ENCODE assay signal across 21 cellular contexts in the genomic region with DNA sequence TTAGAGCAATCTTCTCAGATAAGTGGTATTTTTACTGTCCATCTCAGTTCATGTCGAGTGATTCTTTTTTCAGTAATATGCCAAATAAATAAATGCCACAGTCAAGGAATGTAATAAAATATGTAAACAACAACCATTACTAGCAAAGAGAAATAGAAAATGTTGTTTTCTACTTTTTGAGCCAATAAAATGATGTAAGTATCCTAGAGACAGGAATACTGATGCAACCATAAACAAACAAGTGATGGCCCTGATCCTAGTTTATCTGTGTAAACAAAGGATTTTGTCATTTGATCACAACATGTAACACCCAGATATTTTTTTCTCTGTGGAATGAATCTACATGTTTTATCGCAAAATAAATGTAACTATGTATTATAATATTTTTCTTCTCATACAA.
DNase-seq lines count a peak whose midpoint lies in the region; TF ChIP-seq lines count a peak whose summit lies in the region.
"Had no signal": no experiment of that assay in that cellular context is flagged by ENCODE, and none has a peak within 500 bp of the region (broad histone marks: within the 10 kb centered on the region; RNA-seq: fewer than 3 reads in every experiment).

No MANE protein-coding gene starts in this region.

- no peaks in the 10 kb centered on the region for H3K79me2 ChIP-seq in smooth muscle cell (ENCODE audit: low read depth)

- no peaks in the 10 kb centered on the region for H3F3A ChIP-seq in smooth muscle cell (ENCODE audit: low read depth)

- H3K27ac ChIP-seq in SJCRH30, result peak overlapping the region; percentile 95
- H3K27ac ChIP-seq in smooth muscle cell (ENCODE audit: low read depth), result no peak overlapping the region
- H3K27ac ChIP-seq: 22Rv1 had no signal

- no peaks in the 10 kb centered on the region for H4K20me1 ChIP-seq in smooth muscle cell (ENCODE audit: low read depth)

- H3K27me3 ChIP-seq in SJCRH30 (no peaks in the 10 kb centered on the region), smooth muscle cell (ENCODE audit: low read depth) (no peaks in the 10 kb centered on the region)
- H3K27me3 ChIP-seq: BE2C had no signal

- H3K4me1 ChIP-seq in SJCRH30, result peaks cover 27% of the 10 kb centered on the region
- H3K4me1 ChIP-seq in smooth muscle cell (ENCODE audit: low read depth), result no peaks in the 10 kb centered on the region
- H3K4me1 ChIP-seq: BE2C had no signal

- intact Hi-C loops in head of caudate nucleus (cut with DNase I), result no loop called here

- H3K4me2 ChIP-seq in smooth muscle cell, result no peak overlapping the region

- no peak overlapping the region for H3K9ac ChIP-seq in smooth muscle cell (ENCODE audit: low read depth)

- no peaks in the 10 kb centered on the region for H3K36me3 ChIP-seq in SJCRH30
- H3K36me3 ChIP-seq in smooth muscle cell (ENCODE audit: low read depth), result no peaks in the 10 kb centered on the region
- H3K36me3 ChIP-seq: BE2C had no signal

- in situ Hi-C loops in GM13977 (cut with MboI; ENCODE audit: low pct_unique_long_range_greater_than_20kb, low sequenced_read_pairs, unreplicated experiment), result no loop called here

- H2AFZ ChIP-seq in smooth muscle cell (ENCODE audit: low read depth), result peak overlapping the region; percentile 40

- 77% methylated on average over 2 of the region's 2 CpGs for WGBS in smooth muscle cell (ENCODE audit: low lambda C conversion rate)

- H3K4me3 ChIP-seq in SJCRH30 (peak overlapping the region; percentile 27), smooth muscle cell (no peak overlapping the region)

- TF ChIP-seq CTCF in smooth muscle cell (IDR thresholded peaks at IDR 0.05; ENCODE audit: borderline replicate concordance, insufficient read depth, poor library complexity, severe bottlenecking) (no peak), GM13977 (IDR thresholded peaks at IDR 0.05; ENCODE audit: extremely low read depth, insufficient read depth, missing control alignments) (no peak)

- H3K9me3 ChIP-seq in SJCRH30 (replicated peaks) (no peaks in the 10 kb centered on the region), smooth muscle cell (replicated peaks; ENCODE audit: low read depth) (no peaks in the 10 kb centered on the region)
- H3K9me3 ChIP-seq: BE2C had no signal

- peak; percentile 37 for DNase-seq in DMS53 (lab: John Stamatoyannopoulos, UW)
- DNase-seq in DMS53 treated with DMSO at 0.1 percent for 48 hours (lab: John Stamatoyannopoulos, UW; ENCODE audit: unreplicated experiment), result no peak
- DNase-seq in SJCRH30, result no peak
- peak; percentile 10 for DNase-seq in fibroblast of the conjunctiva (ENCODE audit: low read depth)
- no peak for DNase-seq in smooth muscle cell (lab: John Stamatoyannopoulos, UW; ENCODE audit: unreplicated experiment)
- no peak for DNase-seq in SIG-M5 treated with dmso at 0.1 percent for 504 hours (lab: John Stamatoyannopoulos, UW; ENCODE audit: unreplicated experiment)
- no peak for DNase-seq in GM13977 (ENCODE audit: low spot score)
- DNase-seq in head of caudate nucleus, result no peak
- DNase-seq: BE2C; CD4-positive, CD25-positive, alpha-beta regulatory T cell; COR-L47; DMS153; EL; H9; Karpas-422; NCI-H1092 treated with DMSO at 0.1 percent for 48 hours; NCI-H2081 treated with DMSO at 0.1 percent for 48 hours; NCI-H446 treated with DMSO at 0.1 percent for 48 hours; NK-92 treated with Interleukin-12 subunit alpha and Interleukin-12 subunit beta, amount 100 ng/mL, for 24 hours; Right ventricle myocardium superior had no signal

Comparison
In these comparisons a context has a peak if more than half of its experiments do, and no peak if none do; other contexts are left out.
1. DNase-seq: peak in DMS53 (single experiment) and fibroblast of the conjunctiva (single experiment); none in DMS53 treated with DMSO at 0.1 percent for 48 hours (single experiment), SJCRH30 (0 of 2), smooth muscle cell (single experiment), SIG-M5 treated with dmso at 0.1 percent for 504 hours (single experiment), GM13977 (single experiment) and head of caudate nucleus (0 of 42).